In genomic region chr15:81752149-81752942, GRCh38 we compare ENCODE assay signal across 8 cellular contexts.
DNase-seq lines count a peak whose midpoint lies in the region; ATAC-seq and TF ChIP-seq lines count a peak whose summit lies in the region.

No MANE protein-coding gene starts in this region.

- H3K9me3 Mint-ChIP-seq in activated CD8-positive, alpha-beta T cell treated with anti-CD3 and anti-CD28 coated beads for 36 hours: no peaks in the 10 kb centered on the region

- ATAC-seq in activated CD8-positive, alpha-beta T cell treated with anti-CD3 and anti-CD28 coated beads for 36 hours: no peak
- no peak for ATAC-seq in GM19452 (IDR thresholded peaks at IDR 0.05; ENCODE audit: unreplicated experiment)
- ATAC-seq in HG03280 (IDR thresholded peaks at IDR 0.05; ENCODE audit: unreplicated experiment): no peak
- no peak for ATAC-seq in GM21528 (IDR thresholded peaks at IDR 0.05; ENCODE audit: low FRiP score, unreplicated experiment)

- no peak overlapping the region for H3K4me3 ChIP-seq in cardiac fibroblast (replicated peaks in 1 of 2; ENCODE audit: low read depth in 2 of 2, low read length in 2 of 2)

- CTCF ChIA-PET in activated CD8-positive, alpha-beta T cell treated with anti-CD3 and anti-CD28 coated beads for 36 hours (lab: Charles Lee): interaction anchor here (0.6 kb wide), 2 partner anchors 35 to 383 kb away, joined by 3 read pairs; no protein-coding TSS in a partner anchor

- H3K27me3 Mint-ChIP-seq in activated CD8-positive, alpha-beta T cell treated with anti-CD3 and anti-CD28 coated beads for 36 hours: peaks cover 7% of the 10 kb centered on the region

- intact Hi-C loops in activated CD8-positive, alpha-beta T cell treated with anti-CD3 and anti-CD28 coated beads for 36 hours (cut with micrococcal nuclease): no loop called here

- DNase-seq in DMS 273 treated with DMSO at 0.1 percent for 48 hours (lab: John Stamatoyannopoulos, UW) (peak; percentile 96), NCI-H2196 (lab: John Stamatoyannopoulos, UW; ENCODE audit: unreplicated experiment) (peak; percentile 58), cardiac fibroblast (ENCODE audit: low read depth in 2 of 2) (peak; percentile 7 to 79), medulla oblongata (ENCODE audit: extremely low spot score) (peak; percentile 63)
- no peak for DNase-seq in activated CD8-positive, alpha-beta T cell treated with anti-CD3 and anti-CD28 coated beads for 36 hours

- POLR2A ChIA-PET in activated CD8-positive, alpha-beta T cell treated with anti-CD3 and anti-CD28 coated beads for 36 hours (lab: Charles Lee): no interaction called here

- H3K4me1 Mint-ChIP-seq in activated CD8-positive, alpha-beta T cell treated with anti-CD3 and anti-CD28 coated beads for 36 hours (ENCODE audit: low read depth): no peaks in the 10 kb centered on the region

- H3K4me3 Mint-ChIP-seq in activated CD8-positive, alpha-beta T cell treated with anti-CD3 and anti-CD28 coated beads for 36 hours: no peak overlapping the region

- H3K36me3 Mint-ChIP-seq in activated CD8-positive, alpha-beta T cell treated with anti-CD3 and anti-CD28 coated beads for 36 hours (ENCODE audit: low read depth): no peaks in the 10 kb centered on the region

- H3K27ac Mint-ChIP-seq in activated CD8-positive, alpha-beta T cell treated with anti-CD3 and anti-CD28 coated beads for 36 hours: no peak overlapping the region

- no peak for TF ChIP-seq CTCF in cardiac fibroblast (IDR thresholded peaks at IDR 0.05; ENCODE audit: low read depth, low read length)
- TF ChIP-seq CTCF in activated CD8-positive, alpha-beta T cell treated with anti-CD3 and anti-CD28 coated beads for 36 hours (IDR thresholded peaks at IDR 0.05): no peak
